ENCODE assay signal across 29 cellular contexts in genomic region chr6:17897681-17898080, GRCh38.
"Had no signal": no experiment of that assay in that cellular context is flagged by ENCODE, and none has a peak within 500 bp of the region (broad histone marks: within the 10 kb centered on the region; RNA-seq: fewer than 3 reads in every experiment).

No MANE protein-coding gene starts in this region.

- H3K4me1 ChIP-seq: pancreas, prostate gland, stomach, testis, transverse colon had no signal

- DNase-seq: hippocampal formation; left ventricle myocardium inferior; midbrain; mucosa of descending colon; naive thymus-derived CD4-positive, alpha-beta T cell; nucleus accumbens; pancreas; posterior cingulate gyrus; retina; right cardiac atrium; stimulated activated CD4-positive, alpha-beta T cell treated with anti-CD3 and anti-CD28 coated beads, Interleukin-12 subunit alpha, Interleukin-12 subunit beta, amount 100 ng/mL, for 4 hours; stimulated activated CD4-positive, alpha-beta T cell treated with anti-CD3 and anti-CD28 coated beads, Interleukin-15, amount 100 ng/mL, for 24 hours; stimulated activated CD4-positive, alpha-beta T cell treated with anti-CD3 and anti-CD28 coated beads, Interleukin-2, amount 100 ng/mL, for 24 hours; stimulated activated CD4-positive, alpha-beta T cell treated with anti-CD3 and anti-CD28 coated beads, Interleukin-4, amount 100 ng/mL, for 1 hour; stimulated activated naive B cell treated with anti-CD40 and anti-IgM and Interleukin-4, amounts not matched to agents 10 μg/mL and 1 μg/mL and 100 μg/mL, for 72 hours; stimulated activated naive CD8-positive, alpha-beta T cell treated with anti-CD3 and anti-CD28 coated beads, Interleukin-15, Interleukin-2, amounts not matched to agents 100 U/mL and 50 U/mL, for 24 hours; stomach; testis; thyroid gland; transverse colon; upper lobe of left lung had no signal

- H3K4me1 Mint-ChIP-seq: memory B cell; naive thymus-derived CD4-positive, alpha-beta T cell; nephron; neural crest cell had no signal

- H3K4me3 ChIP-seq: left ventricle myocardium inferior, lung, mucosa of descending colon, pancreas, prostate gland, skin epidermis, stomach, testis, thyroid gland, transverse colon, upper lobe of left lung, vagina had no signal

- H3K9me3 ChIP-seq: pancreas, prostate gland, testis, thyroid gland had no signal

- H3K36me3 ChIP-seq: prostate gland, thyroid gland had no signal

- H3K27ac ChIP-seq: left ventricle myocardium inferior, pancreas, prostate gland, skin epidermis, stomach, testis, thyroid gland, transverse colon, upper lobe of left lung, vagina had no signal

- H3K27me3 Mint-ChIP-seq: memory B cell; stimulated activated naive B cell treated with anti-CD40 and anti-IgM and Interleukin-4, amounts not matched to agents 10 μg/mL and 1 μg/mL and 100 μg/mL, for 72 hours had no signal

- H3K4me3 Mint-ChIP-seq: memory B cell; naive thymus-derived CD4-positive, alpha-beta T cell; nephron; neural crest cell; stimulated activated naive B cell treated with anti-CD40 and anti-IgM and Interleukin-4, amounts not matched to agents 10 μg/mL and 1 μg/mL and 100 μg/mL, for 72 hours had no signal

- H3K27ac Mint-ChIP-seq: memory B cell; naive thymus-derived CD4-positive, alpha-beta T cell; nephron; stimulated activated naive B cell treated with anti-CD40 and anti-IgM and Interleukin-4, amounts not matched to agents 10 μg/mL and 1 μg/mL and 100 μg/mL, for 72 hours had no signal

- H3K27me3 ChIP-seq: pancreas, stomach, testis, thyroid gland, transverse colon, upper lobe of left lung, vagina had no signal

- ATAC-seq: mucosa of descending colon; naive thymus-derived CD4-positive, alpha-beta T cell; pancreas; right cardiac atrium; sciatic nerve; stimulated activated naive B cell treated with anti-CD40 and anti-IgM and Interleukin-4, amounts not matched to agents 10 μg/mL and 1 μg/mL and 100 μg/mL, for 72 hours; stimulated activated naive CD8-positive, alpha-beta T cell treated with anti-CD3 and anti-CD28 coated beads, Interleukin-15, Interleukin-2, amounts not matched to agents 100 U/mL and 50 U/mL, for 24 hours had no signal
